Comparison of ENCODE assay signal across 8 cellular contexts in genomic region chr9:112332674-112332976, GRCh38. TPM values are rescaled to one million over a fixed set of nuclear protein-coding genes. Genes with fewer than 3 reads are reported as not detected.
DNase-seq lines count a peak whose midpoint lies in the region; ATAC-seq and TF ChIP-seq lines count a peak whose summit lies in the region.

No MANE protein-coding gene starts in this region.

- peak overlapping the region; percentile 88 for H3K27ac Mint-ChIP-seq in chondrocyte (ENCODE audit: unreplicated experiment)
- peak overlapping the region; percentile 89 to 96 (median 95) for H3K27ac Mint-ChIP-seq in naive thymus-derived CD4-positive, alpha-beta T cell

- H3K4me3 Mint-ChIP-seq in chondrocyte (ENCODE audit: unreplicated experiment), result peak overlapping the region; percentile 86
- peak overlapping the region; percentile 89 to 99 (median 96) for H3K4me3 Mint-ChIP-seq in naive thymus-derived CD4-positive, alpha-beta T cell

- peaks cover 41% of the 10 kb centered on the region for H3K4me1 Mint-ChIP-seq in chondrocyte (ENCODE audit: low read depth)
- peaks cover 29 to 56% (median 47%) of the 10 kb centered on the region in 7 donors for H3K4me1 Mint-ChIP-seq in naive thymus-derived CD4-positive, alpha-beta T cell

- no peaks in the 10 kb centered on the region for H3K27me3 Mint-ChIP-seq in chondrocyte (ENCODE audit: low read depth)
- no peaks in the 10 kb centered on the region for H3K27me3 Mint-ChIP-seq in naive thymus-derived CD4-positive, alpha-beta T cell

- CTCF ChIA-PET in naive thymus-derived CD4-positive, alpha-beta T cell (lab: Charles Lee), result interaction anchor here (1.6 kb wide), 1 partner anchor 28 kb away, joined by 7 read pairs; no protein-coding TSS in a partner anchor

- H3K27ac ChIP-seq in naive thymus-derived CD4-positive, alpha-beta T cell (ENCODE audit: low read depth, low read length), result peak overlapping the region; percentile 95

- H3K27me3 ChIP-seq in BE2C, result no peaks in the 10 kb centered on the region
- H3K27me3 ChIP-seq in naive thymus-derived CD4-positive, alpha-beta T cell (ENCODE audit: control insufficient read depth in 2 of 2, insufficient read depth in 2 of 2, low read length in 2 of 2), result no peaks in the 10 kb centered on the region

- no peak for ATAC-seq in naive thymus-derived CD4-positive, alpha-beta T cell
- ATAC-seq in GM19455 (IDR thresholded peaks at IDR 0.05; ENCODE audit: unreplicated experiment) (no peak), HG03025 (IDR thresholded peaks at IDR 0.05; ENCODE audit: low FRiP score, unreplicated experiment) (no peak), HG03135 (IDR thresholded peaks at IDR 0.05; ENCODE audit: unreplicated experiment) (no peak)

- TF ChIP-seq CTCF in BE2C (IDR thresholded peaks at IDR 0.05; ENCODE audit: low read depth, low read length) (no peak; the same call in 1 of the 2 replicates), chondrocyte (IDR thresholded peaks at IDR 0.05) (peak; percentile 66)

- no peaks in the 10 kb centered on the region for H3K36me3 ChIP-seq in BE2C
- peaks cover 0 to 8% (median 0%) of the 10 kb centered on the region in 3 experiments for H3K36me3 ChIP-seq in naive thymus-derived CD4-positive, alpha-beta T cell (ENCODE audit: control insufficient read depth in 2 of 3, insufficient read depth in 3 of 3, low read length in 3 of 3)

- no peaks in the 10 kb centered on the region for H3K9me3 Mint-ChIP-seq in chondrocyte (ENCODE audit: low read depth)
- peaks cover 0 to 1% (median 0%) of the 10 kb centered on the region in 11 donors for H3K9me3 Mint-ChIP-seq in naive thymus-derived CD4-positive, alpha-beta T cell

- H3K4me3 ChIP-seq in BE2C (ENCODE audit: low read depth, low read length), result peak overlapping the region; percentile 82
- peak overlapping the region; percentile 75 for H3K4me3 ChIP-seq in Jurkat, Clone E6-1 (ENCODE audit: low read length)
- peak overlapping the region; percentile 80 for H3K4me3 ChIP-seq in naive thymus-derived CD4-positive, alpha-beta T cell (ENCODE audit: low read length)

- H3K9me3 ChIP-seq in BE2C, result no peaks in the 10 kb centered on the region
- no peaks in the 10 kb centered on the region for H3K9me3 ChIP-seq in naive thymus-derived CD4-positive, alpha-beta T cell (ENCODE audit: control insufficient read depth in 2 of 3, low read length in 3 of 3)

- no peaks in the 10 kb centered on the region for H3K4me1 ChIP-seq in BE2C
- H3K4me1 ChIP-seq in naive thymus-derived CD4-positive, alpha-beta T cell (ENCODE audit: control insufficient read depth in 2 of 2, insufficient read depth in 2 of 2, low read length in 2 of 2), result peaks cover 19 to 26% of the 10 kb centered on the region in 2 donors

- no peak for DNase-seq in BE2C
- no peak for DNase-seq in Jurkat, Clone E6-1 (ENCODE audit: low read depth, low spot score)
- DNase-seq in chondrocyte (ENCODE audit: low spot score), result no peak
- DNase-seq in naive thymus-derived CD4-positive, alpha-beta T cell, result no peak
- DNase-seq in GM19240 (ENCODE audit: insufficient read length, low spot score), result no peak

- H3K36me3 Mint-ChIP-seq in chondrocyte (ENCODE audit: low read depth), result no peaks in the 10 kb centered on the region
- peaks cover 0 to 8% (median 0%) of the 10 kb centered on the region in 5 donors for H3K36me3 Mint-ChIP-seq in naive thymus-derived CD4-positive, alpha-beta T cell

- POLR2A ChIA-PET in naive thymus-derived CD4-positive, alpha-beta T cell (lab: Charles Lee), result interaction anchor here (0.7 to 2.4 kb wide), 11 partner anchors 14 to 701 kb away, joined by 3 to 20 read pairs (median 5); partner anchors contain the start of genes DNAJC25, HSDL2, SUSD1 and UGCG

- intact Hi-C loops in naive thymus-derived CD4-positive, alpha-beta T cell (cut with micrococcal nuclease), result loop anchor here (2.0 to 10.0 kb wide), 16 partner anchors 16 to 1078 kb away; partner anchors contain the start of genes KIAA1958 (in 2 of the 2), C9orf43 (in 1 of the 2), ECPAS (in 1 of the 2) and FKBP15 (in 1 of the 2)

RNA-seq across cellular contexts. Expression of gene PTBP3, which starts 0.8 kb away (rescaled TPM):
- polyA plus RNA-seq in BE2C (2012; ENCODE audit: insufficient read depth, insufficient read length, low read depth), result 3.9 TPM
- polyA plus RNA-seq in Jurkat, Clone E6-1 (2012; ENCODE audit: insufficient read depth, insufficient read length), result 35.6 TPM
- 43.6 to 56.7 TPM (median 55.1 TPM) in 3 replicates for total RNA-seq in chondrocyte
- total RNA-seq in naive thymus-derived CD4-positive, alpha-beta T cell, result 100 to 1,000 TPM in 4 of 5 experiments, 10 to 100 TPM in 1; 99.2 to 148 (median 124) TPM
- 10 to 100 TPM; 28.8 to 39.8 TPM for polyA plus RNA-seq in naive thymus-derived CD4-positive, alpha-beta T cell

RNA-seq across cellular contexts. Expression of gene HSDL2, which starts 47.3 kb away (rescaled TPM):
- 12.5 TPM for polyA plus RNA-seq in BE2C (2012; ENCODE audit: insufficient read depth, insufficient read length, low read depth)
- 34.0 TPM for polyA plus RNA-seq in Jurkat, Clone E6-1 (2012; ENCODE audit: insufficient read depth, insufficient read length)
- 20.6 to 23.6 TPM (median 21.1 TPM) in 3 replicates for total RNA-seq in chondrocyte
- total RNA-seq in naive thymus-derived CD4-positive, alpha-beta T cell, result 10 to 100 TPM in 4 of 5 experiments, 1 to 10 TPM in 1; 9.2 to 24.6 (median 15.3) TPM
- 10 to 100 TPM; 15.6 to 23.1 TPM for polyA plus RNA-seq in naive thymus-derived CD4-positive, alpha-beta T cell
